23 cellular contexts compared by ENCODE assay signal in the genomic region with DNA sequence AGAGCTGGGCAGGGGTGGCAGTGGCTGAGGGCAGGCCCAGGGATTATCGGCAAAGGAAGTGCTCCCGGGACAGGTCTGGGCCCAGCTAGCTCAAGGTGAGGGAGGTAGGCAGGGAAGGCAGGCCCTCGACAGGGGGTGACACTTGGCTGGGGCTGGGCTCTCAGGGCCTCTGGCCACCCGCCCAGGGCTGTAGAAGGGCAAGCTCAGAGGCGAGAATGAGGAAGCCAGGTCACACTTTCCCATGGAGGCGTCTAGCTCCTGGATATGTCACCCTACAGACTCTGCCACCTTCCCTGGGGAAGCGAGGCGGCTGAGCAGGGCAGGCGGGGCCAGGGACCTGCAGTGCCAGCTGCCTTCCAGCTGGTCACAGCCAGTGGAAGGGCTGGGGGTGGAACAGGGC. TPM values are rescaled to one million over a fixed set of nuclear protein-coding genes. Genes with fewer than 3 reads are reported as not detected.
"Had no signal": no experiment of that assay in that cellular context is flagged by ENCODE, and none has a peak within 500 bp of the region (broad histone marks: within the 10 kb centered on the region; RNA-seq: fewer than 3 reads in every experiment).

No MANE protein-coding gene starts in this region.

- DNase-seq: activated CD4-positive, alpha-beta memory T cell treated with anti-CD3 and anti-CD28 coated beads for 36 hours; activated CD4-positive, alpha-beta T cell treated with anti-CD3 and anti-CD28 coated beads for 48 hours; activated naive CD4-positive, alpha-beta T cell treated with Interleukin-2 at 50 U/mL for 16 hours; activated naive CD8-positive, alpha-beta T cell treated with anti-CD3 and anti-CD28 coated beads for 36 hours; activated T-cell treated with anti-CD3 and anti-CD28 coated beads, Interleukin-2, amount 50 U/mL, for 48 hours; colonic mucosa; dorsolateral prefrontal cortex; foreskin fibroblast; sigmoid colon; stimulated activated CD4-positive, alpha-beta T cell treated with anti-CD3 and anti-CD28 coated beads, Interleukin-2, amount 100 ng/mL, for 48 hours; stimulated activated CD8-positive, alpha-beta memory T cell treated with anti-CD3 and anti-CD28 coated beads, Interleukin-4, amount 100 ng/mL, for 48 hours; stimulated activated naive CD4-positive, alpha-beta T cell; substantia nigra; SW 1271; T-helper 2 cell; tibial artery had no signal

- H3K27me3 ChIP-seq: breast epithelium, colonic mucosa, dorsolateral prefrontal cortex, neutrophil, sigmoid colon, tibial artery had no signal

- H3K4me3 ChIP-seq: breast epithelium, colonic mucosa, dorsolateral prefrontal cortex, sigmoid colon, tibial artery had no signal

- H3K27ac ChIP-seq: breast epithelium, colonic mucosa, dorsolateral prefrontal cortex, neutrophil, parathyroid adenoma, sigmoid colon, tibial artery had no signal

- H3K9me3 ChIP-seq: breast epithelium, colonic mucosa, neutrophil, sigmoid colon, tibial artery had no signal

- H3K27ac Mint-ChIP-seq: activated CD4-positive, alpha-beta memory T cell treated with anti-CD3 and anti-CD28 coated beads for 36 hours; activated naive CD8-positive, alpha-beta T cell treated with anti-CD3 and anti-CD28 coated beads for 36 hours; natural killer cell treated with Interleukin-12 subunit alpha and Interleukin-12 subunit beta and Interleukin-15 and Interleukin-18, amount 100 ng/mL, for 72 hours had no signal

- H3K9ac ChIP-seq: parathyroid adenoma had no signal

- H3K36me3 ChIP-seq: breast epithelium, sigmoid colon had no signal

- H3K9me3 Mint-ChIP-seq: activated CD4-positive, alpha-beta memory T cell treated with anti-CD3 and anti-CD28 coated beads for 36 hours; activated naive CD8-positive, alpha-beta T cell treated with anti-CD3 and anti-CD28 coated beads for 36 hours; natural killer cell treated with Interleukin-12 subunit alpha and Interleukin-12 subunit beta and Interleukin-15 and Interleukin-18, amount 100 ng/mL, for 72 hours had no signal

- H3K4me3 Mint-ChIP-seq: activated CD4-positive, alpha-beta memory T cell treated with anti-CD3 and anti-CD28 coated beads for 36 hours; activated naive CD8-positive, alpha-beta T cell treated with anti-CD3 and anti-CD28 coated beads for 36 hours; natural killer cell treated with Interleukin-12 subunit alpha and Interleukin-12 subunit beta and Interleukin-15 and Interleukin-18, amount 100 ng/mL, for 72 hours had no signal

- ATAC-seq: left lobe of liver; natural killer cell treated with Interleukin-12 subunit alpha and Interleukin-12 subunit beta and Interleukin-15 and Interleukin-18, amount 100 ng/mL, for 72 hours had no signal

- H3K27me3 Mint-ChIP-seq: activated CD4-positive, alpha-beta memory T cell treated with anti-CD3 and anti-CD28 coated beads for 36 hours; activated naive CD8-positive, alpha-beta T cell treated with anti-CD3 and anti-CD28 coated beads for 36 hours; natural killer cell treated with Interleukin-12 subunit alpha and Interleukin-12 subunit beta and Interleukin-15 and Interleukin-18, amount 100 ng/mL, for 72 hours had no signal

- H3K4me1 ChIP-seq: breast epithelium, parathyroid adenoma, sigmoid colon, tibial artery had no signal

RNA-seq across cellular contexts. Expression of gene SLC5A10, which starts 33.5 kb away (rescaled TPM):
- total RNA-seq: activated CD4-positive, alpha-beta memory T cell treated with anti-CD3 and anti-CD28 coated beads for 36 hours; activated naive CD8-positive, alpha-beta T cell treated with anti-CD3 and anti-CD28 coated beads for 36 hours; fibroblast of lung; left lobe of liver; lung microvascular endothelial cell; natural killer cell treated with Interleukin-12 subunit alpha and Interleukin-12 subunit beta and Interleukin-15 and Interleukin-18, amount 100 ng/mL, for 72 hours; sigmoid colon had no signal
